Comparison of ENCODE assay signal across 15 cellular contexts in genomic region chr1:155454096-155454495, GRCh38.
DNase-seq lines count a peak whose midpoint lies in the region; ATAC-seq and TF ChIP-seq lines count a peak whose summit lies in the region.
"Had no signal": no experiment of that assay in that cellular context is flagged by ENCODE, and none has a peak within 500 bp of the region (broad histone marks: within the 10 kb centered on the region; RNA-seq: fewer than 3 reads in every experiment).

No MANE protein-coding gene starts in this region.

- no peak overlapping the region for H3K27ac ChIP-seq in SK-N-SH (ENCODE audit: low read depth in 2 of 2, low read length in 1 of 2)
- H3K27ac ChIP-seq: BLaER1 had no signal

- H3K4me3 Mint-ChIP-seq in mesothelial cell of epicardium, result no peak overlapping the region
- no peak overlapping the region for H3K4me3 Mint-ChIP-seq in activated CD8-positive, alpha-beta memory T cell treated with anti-CD3 and anti-CD28 coated beads, Interleukin-2, amount 10 ng/mL, durations not matched to agents 7 days and 5 days
- H3K4me3 Mint-ChIP-seq: CD8-positive, alpha-beta memory T cell had no signal

- H3K27me3 Mint-ChIP-seq in mesothelial cell of epicardium (ENCODE audit: low read depth), result no peaks in the 10 kb centered on the region
- no peaks in the 10 kb centered on the region for H3K27me3 Mint-ChIP-seq in activated CD8-positive, alpha-beta memory T cell treated with anti-CD3 and anti-CD28 coated beads, Interleukin-2, amount 10 ng/mL, durations not matched to agents 7 days and 5 days
- H3K27me3 Mint-ChIP-seq: CD8-positive, alpha-beta memory T cell had no signal

- no peak for ATAC-seq in activated CD8-positive, alpha-beta memory T cell treated with anti-CD3 and anti-CD28 coated beads, Interleukin-2, amount 10 ng/mL, durations not matched to agents 7 days and 5 days
- no peak for ATAC-seq in GM18909 (IDR thresholded peaks at IDR 0.05; ENCODE audit: poor library complexity, unreplicated experiment)
- ATAC-seq in GM18907 (IDR thresholded peaks at IDR 0.05; ENCODE audit: unreplicated experiment), result no peak
- ATAC-seq: Panc1 had no signal

- TF ChIP-seq RAD21 in SK-N-SH (IDR thresholded peaks at IDR 0.05; ENCODE audit: low read length), result no peak

- H3K9me3 ChIP-seq in SK-N-SH, result no peaks in the 10 kb centered on the region
- H3K9me3 ChIP-seq: BLaER1 had no signal

- peaks cover 17% of the 10 kb centered on the region for H3F3A ChIP-seq in SK-N-SH (replicated peaks; ENCODE audit: insufficient read depth)

- in situ Hi-C loops in KBM-7 (cut with MboI; ENCODE audit: low pct_unique_long_range_greater_than_20kb, low sequenced_read_pairs), result no loop called here

- DNase-seq in EH (ENCODE audit: low read depth) (peak; percentile 27), SK-N-SH (no peak), choroid plexus epithelial cell (ENCODE audit: low read depth) (peak; percentile 61), mesothelial cell of epicardium (ENCODE audit: low spot score in 2 of 2, unreplicated experiment in 2 of 2) (no peak), KBM-7 (no peak)
- no peak for DNase-seq in activated CD8-positive, alpha-beta memory T cell treated with anti-CD3 and anti-CD28 coated beads, Interleukin-2, amount 10 ng/mL, durations not matched to agents 7 days and 5 days
- DNase-seq: CD8-positive, alpha-beta memory T cell; NCI-H1048; NCI-H187; NCI-H82; Right ventricle myocardium superior had no signal

- H3K9me2 ChIP-seq in SK-N-SH, result no peaks in the 10 kb centered on the region

- TF ChIP-seq CTCF in SK-N-SH (IDR thresholded peaks at IDR 0.05), result no peak
- TF ChIP-seq CTCF in choroid plexus epithelial cell (conservative IDR thresholded peaks at IDR 0.05; ENCODE audit: low read depth, low read length), result no peak
- TF ChIP-seq CTCF in mesothelial cell of epicardium (IDR thresholded peaks at IDR 0.05; ENCODE audit: unreplicated experiment), result no peak

- no peak overlapping the region for H3K4me3 ChIP-seq in SK-N-SH (ENCODE audit: low read depth in 2 of 2, low read length in 1 of 2)
- no peak overlapping the region for H3K4me3 ChIP-seq in choroid plexus epithelial cell (ENCODE audit: low read depth, low read length)
- H3K4me3 ChIP-seq: BLaER1 had no signal

- H3K4me2 ChIP-seq in SK-N-SH, result no peak overlapping the region
- H3K4me2 ChIP-seq: BLaER1 had no signal

- H4K20me1 ChIP-seq in SK-N-SH (ENCODE audit: insufficient read depth), result no peaks in the 10 kb centered on the region

- H3K27ac Mint-ChIP-seq in mesothelial cell of epicardium, result peak overlapping the region; percentile 87
- no peak overlapping the region for H3K27ac Mint-ChIP-seq in activated CD8-positive, alpha-beta memory T cell treated with anti-CD3 and anti-CD28 coated beads, Interleukin-2, amount 10 ng/mL, durations not matched to agents 7 days and 5 days

- no peak overlapping the region for H2AFZ ChIP-seq in SK-N-SH (ENCODE audit: low read depth)

- H3K4me1 ChIP-seq in SK-N-SH (ENCODE audit: control insufficient read depth in 1 of 2, insufficient read depth in 2 of 2, low read depth in 1 of 2, low read length in 1 of 2), result peaks cover 16 to 18% of the 10 kb centered on the region in 2 experiments
- H3K4me1 ChIP-seq: BLaER1 had no signal

- H3K36me3 ChIP-seq in SK-N-SH (replicated peaks in 1 of 2; ENCODE audit: control insufficient read depth in 1 of 2, insufficient read depth in 2 of 2, low read length in 1 of 2), result peaks cover 10 to 37% of the 10 kb centered on the region in 2 experiments

- H3K9ac ChIP-seq in SK-N-SH, result no peak overlapping the region
- H3K9ac ChIP-seq: BLaER1 had no signal

- no peaks in the 10 kb centered on the region for H3K27me3 ChIP-seq in SK-N-SH (ENCODE audit: insufficient read depth)
- H3K27me3 ChIP-seq: BLaER1 had no signal

- H3K79me2 ChIP-seq in SK-N-SH (ENCODE audit: insufficient read depth), result peaks cover 29% of the 10 kb centered on the region; the same call in 1 of the 2 replicates

- H3K9me3 Mint-ChIP-seq in mesothelial cell of epicardium, result peaks cover 9% of the 10 kb centered on the region
- H3K9me3 Mint-ChIP-seq in activated CD8-positive, alpha-beta memory T cell treated with anti-CD3 and anti-CD28 coated beads, Interleukin-2, amount 10 ng/mL, durations not matched to agents 7 days and 5 days (ENCODE audit: low read depth), result no peaks in the 10 kb centered on the region
- H3K9me3 Mint-ChIP-seq: CD8-positive, alpha-beta memory T cell had no signal

- CTCF ChIA-PET in SK-N-SH (lab: Yijun Ruan, JAX), result no interaction called here
- CTCF ChIA-PET in activated CD8-positive, alpha-beta memory T cell treated with anti-CD3 and anti-CD28 coated beads, Interleukin-2, amount 10 ng/mL, durations not matched to agents 7 days and 5 days (lab: Charles Lee), result no interaction called here

- POLR2A ChIA-PET in SK-N-SH (lab: Yijun Ruan, JAX), result no interaction called here

- no peak for TF ChIP-seq EP300 in SK-N-SH (IDR thresholded peaks at IDR 0.05; ENCODE audit: borderline replicate concordance in 1 of 2, low read depth in 1 of 2, low read length in 1 of 2)

- 90% methylated on average over 1 of the region's 1 CpG for whole genome bisulfite sequencing in SK-N-SH (ENCODE audit: low lambda C conversion rate)

- peaks cover 52% of the 10 kb centered on the region for H3K4me1 Mint-ChIP-seq in mesothelial cell of epicardium
- peaks cover 4% of the 10 kb centered on the region for H3K4me1 Mint-ChIP-seq in activated CD8-positive, alpha-beta memory T cell treated with anti-CD3 and anti-CD28 coated beads, Interleukin-2, amount 10 ng/mL, durations not matched to agents 7 days and 5 days

- H3K36me3 Mint-ChIP-seq in mesothelial cell of epicardium, result peaks cover 26% of the 10 kb centered on the region
- peaks cover 32% of the 10 kb centered on the region for H3K36me3 Mint-ChIP-seq in activated CD8-positive, alpha-beta memory T cell treated with anti-CD3 and anti-CD28 coated beads, Interleukin-2, amount 10 ng/mL, durations not matched to agents 7 days and 5 days

TF ChIP-seq in SK-N-SH, 30 proteins besides CTCF, POLR2A, EP300 and RAD21:
- TF ChIP-seq RXRA (IDR thresholded peaks at IDR 0.05; ENCODE audit: borderline replicate concordance, low read depth), result no peak
- TF ChIP-seq TCF12 (IDR thresholded peaks at IDR 0.05), result peak; percentile 21; the same call in 1 of the 2 replicates

Comparison
In these comparisons a context has a peak if more than half of its experiments do, and no peak if none do; other contexts are left out.
1. DNase-seq: peak in EH (single experiment) and choroid plexus epithelial cell (single experiment); none in SK-N-SH (single experiment), mesothelial cell of epicardium (0 of 2), activated CD8-positive, alpha-beta memory T cell treated with anti-CD3 and anti-CD28 coated beads, Interleukin-2, amount 10 ng/mL, durations not matched to agents 7 days and 5 days (single experiment) and KBM-7 (single experiment).